8 cellular contexts compared by ENCODE assay signal in the genomic region with DNA sequence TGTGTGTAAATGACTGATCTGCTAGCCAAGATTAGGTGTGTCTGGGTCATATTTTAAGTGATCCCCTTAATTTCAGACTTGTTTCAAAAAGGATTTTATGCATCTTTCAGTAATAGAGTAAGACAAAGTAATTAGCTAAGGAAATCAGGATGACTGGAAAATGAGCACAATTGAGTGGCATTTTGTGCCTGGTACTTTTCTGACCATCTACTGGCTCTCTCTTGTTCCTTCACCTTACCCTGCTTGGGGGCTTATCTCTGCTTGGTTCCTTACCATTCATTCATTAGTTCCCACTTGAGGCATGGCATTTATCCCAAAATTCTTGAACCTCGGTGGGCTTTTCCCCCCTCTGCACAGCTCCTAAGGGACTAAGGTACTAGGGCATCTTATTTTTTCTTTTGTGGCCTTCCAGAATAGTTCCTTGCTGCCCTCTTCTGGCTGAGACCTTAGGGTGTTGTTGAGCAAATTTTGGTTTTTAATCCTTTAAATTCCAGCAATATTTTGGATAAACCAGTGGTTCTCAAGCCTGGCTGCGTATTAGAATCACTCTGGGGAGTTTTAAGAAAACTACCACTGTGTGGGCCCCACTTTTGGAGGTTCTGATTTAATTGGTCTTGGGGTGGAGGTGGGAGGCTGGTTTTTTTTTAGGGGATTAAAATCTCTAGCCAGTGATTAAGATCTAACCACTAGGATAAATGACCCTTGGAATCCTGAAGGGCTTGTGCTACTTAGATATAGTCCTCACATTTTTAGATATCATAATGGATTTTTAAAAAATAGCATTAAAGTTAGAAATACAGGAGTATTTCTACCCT. TPM values are rescaled to one million over a fixed set of nuclear protein-coding genes. Genes with fewer than 3 reads are reported as not detected.
DNase-seq lines count a peak whose midpoint lies in the region; ATAC-seq, FAIRE-seq and TF ChIP-seq lines count a peak whose summit lies in the region.

No MANE protein-coding gene starts in this region.

- H3K9me3 Mint-ChIP-seq in CD4-positive, alpha-beta memory T cell, result no peaks in the 10 kb centered on the region

- no peaks in the 10 kb centered on the region for H3K27me3 Mint-ChIP-seq in CD4-positive, alpha-beta memory T cell

- WGBS in right lobe of liver (ENCODE audit: insufficient coverage, low coverage, low lambda C conversion rate, missing lambda C conversion rate), result 22% methylated on average over 2 of the region's 2 CpGs

- peaks cover 0 to 8% (median 0%) of the 10 kb centered on the region in 4 donors for H3K4me1 Mint-ChIP-seq in CD4-positive, alpha-beta memory T cell

- no peaks in the 10 kb centered on the region for H3K36me3 ChIP-seq in CD4-positive, alpha-beta memory T cell (ENCODE audit: insufficient read depth, low read length)
- H3K36me3 ChIP-seq in breast epithelium, result no peaks in the 10 kb centered on the region
- H3K36me3 ChIP-seq in right lobe of liver, result no peaks in the 10 kb centered on the region

- no peak overlapping the region for H3K4me3 Mint-ChIP-seq in CD4-positive, alpha-beta memory T cell

- no peaks in the 10 kb centered on the region for H3K36me3 Mint-ChIP-seq in CD4-positive, alpha-beta memory T cell

- ATAC-seq in right lobe of liver (peak; percentile 63 to 79 (median 71)), GM21528 (IDR thresholded peaks at IDR 0.05; ENCODE audit: low FRiP score, unreplicated experiment) (no peak)

- no peak for TF ChIP-seq POLR2A in breast epithelium (IDR thresholded peaks at IDR 0.05)
- no peak for TF ChIP-seq POLR2A in right lobe of liver (IDR thresholded peaks at IDR 0.05)

- POLR2A ChIA-PET in CD4-positive, alpha-beta memory T cell (lab: Charles Lee; ENCODE audit: partially characterized antibody), result interaction anchor here (0.7 kb wide), 1 partner anchor 76 kb away, joined by 3 read pairs; no protein-coding TSS in a partner anchor

- H3K9me3 ChIP-seq in CD4-positive, alpha-beta memory T cell (ENCODE audit: control insufficient read depth in 1 of 2, low read length in 2 of 2), result no peaks in the 10 kb centered on the region
- no peaks in the 10 kb centered on the region for H3K9me3 ChIP-seq in breast epithelium
- H3K9me3 ChIP-seq in right lobe of liver, result no peaks in the 10 kb centered on the region

- peak in 4 of 5 donors; percentile 3 to 23 (median 18) for DNase-seq in CD4-positive, alpha-beta memory T cell
- DNase-seq in GM18507 (ENCODE audit: extremely low spot score, insufficient read length, low read depth) (no peak), NCI-H1694 treated with DMSO at 0.1 percent for 48 hours (lab: John Stamatoyannopoulos, UW) (peak; percentile 29), breast epithelium (ENCODE audit: low spot score in 2 of 2) (no peak), right lobe of liver (no peak), SIG-M5 (lab: John Stamatoyannopoulos, UW) (no peak), cerebellum (ENCODE audit: low spot score) (no peak)

- TF ChIP-seq CTCF in breast epithelium (IDR thresholded peaks at IDR 0.05), result peak in 2 of 3 donors; percentile 41 to 42
- peak; percentile 60 to 71 (median 62) for TF ChIP-seq CTCF in right lobe of liver (IDR thresholded peaks at IDR 0.05)

- no peak overlapping the region for H3K27ac ChIP-seq in CD4-positive, alpha-beta memory T cell (ENCODE audit: low read depth, low read length)
- H3K27ac ChIP-seq in breast epithelium (no peak overlapping the region), right lobe of liver (no peak overlapping the region)

- no peaks in the 10 kb centered on the region for H3K27me3 ChIP-seq in CD4-positive, alpha-beta memory T cell (ENCODE audit: insufficient read depth, low read length)
- H3K27me3 ChIP-seq in breast epithelium (no peaks in the 10 kb centered on the region), right lobe of liver (no peaks in the 10 kb centered on the region)

- intact Hi-C loops in CD4-positive, alpha-beta memory T cell (cut with micrococcal nuclease), result no loop called here
- intact Hi-C loops in breast epithelium (cut with DNase I; ENCODE audit: low total_unique reads), result no loop called here
- intact Hi-C loops in right lobe of liver (cut with DNase I), result loop anchor here in 1 of 2 donors (10.0 kb wide), 1 partner anchor 140 kb away; no protein-coding TSS in a partner anchor

- no peaks in the 10 kb centered on the region for H3K4me1 ChIP-seq in CD4-positive, alpha-beta memory T cell (ENCODE audit: insufficient read depth, low read length)
- H3K4me1 ChIP-seq in breast epithelium, result no peaks in the 10 kb centered on the region
- H3K4me1 ChIP-seq in right lobe of liver, result no peaks in the 10 kb centered on the region

- FAIRE-seq in GM18507 (lab: Jason Lieb, UNC), result peak; percentile 18

- H3K27ac Mint-ChIP-seq in CD4-positive, alpha-beta memory T cell, result peak overlapping the region in 1 of 7 donors; percentile 2

- CTCF ChIA-PET in CD4-positive, alpha-beta memory T cell (lab: Charles Lee; ENCODE audit: partially characterized antibody), result interaction anchor here (0.7 to 1.5 kb wide), 13 partner anchors 13 to 261 kb away, joined by 3 to 16 read pairs (median 4); a partner anchor contains a TSS

- no peak overlapping the region for H3K4me3 ChIP-seq in CD4-positive, alpha-beta memory T cell (ENCODE audit: low read length in 2 of 2)
- H3K4me3 ChIP-seq in breast epithelium (no peak overlapping the region), right lobe of liver (no peak overlapping the region)

RNA-seq across cellular contexts. Expression of a gene that starts 50.8 kb away (rescaled TPM):
- 10 to 100 TPM; 15.8 TPM for total RNA-seq in CD4-positive, alpha-beta memory T cell
- 1 to 10 TPM; 5.4 to 6.7 TPM for polyA plus RNA-seq in CD4-positive, alpha-beta memory T cell
- total RNA-seq in breast epithelium (10 to 100 TPM; 17.7 to 18.0 (median 17.8) TPM), right lobe of liver (10 to 100 TPM in 5 of 6 experiments, 1 to 10 TPM in 1; 9.9 to 17.2 (median 13.7) TPM), cerebellum (24.8 TPM)

RNA-seq across cellular contexts. Expression of a gene that starts 51.3 kb away (rescaled TPM):
- total RNA-seq in CD4-positive, alpha-beta memory T cell, result 100 to 1,000 TPM; 151 to 169 TPM
- polyA plus RNA-seq in CD4-positive, alpha-beta memory T cell, result 100 to 1,000 TPM; 298 to 392 TPM
- 100 to 1,000 TPM; 109 to 215 (median 162) TPM for total RNA-seq in breast epithelium
- total RNA-seq in right lobe of liver, result 100 to 1,000 TPM in 4 of 6 experiments, 10 to 100 TPM in 2; 95.5 to 130 (median 107) TPM
- 86.6 TPM for total RNA-seq in cerebellum

Comparison
In these comparisons a context has a peak if more than half of its experiments do, and no peak if none do; other contexts are left out.
1. DNase-seq: peak in CD4-positive, alpha-beta memory T cell (4 of 5) and NCI-H1694 treated with DMSO at 0.1 percent for 48 hours (single experiment); none in GM18507 (single experiment), breast epithelium (0 of 2), right lobe of liver (0 of 3), SIG-M5 (single experiment) and cerebellum (single experiment).